13 cellular contexts compared by ENCODE assay signal in genomic region chr3:4406746-4407568, GRCh38.
DNase-seq lines count a peak whose midpoint lies in the region; ATAC-seq, FAIRE-seq and TF ChIP-seq lines count a peak whose summit lies in the region.
"Had no signal": no experiment of that assay in that cellular context is flagged by ENCODE, and none has a peak within 500 bp of the region (broad histone marks: within the 10 kb centered on the region; RNA-seq: fewer than 3 reads in every experiment).

No MANE protein-coding gene starts in this region.

- H3K36me3 Mint-ChIP-seq in CD8-positive, alpha-beta memory T cell, result peaks cover 7 to 80% (median 41%) of the 10 kb centered on the region in 3 donors
- H3K36me3 Mint-ChIP-seq in endodermal cell (ENCODE audit: low read depth), result peaks cover 8% of the 10 kb centered on the region

- POLR2A ChIA-PET in CD8-positive, alpha-beta memory T cell (lab: Charles Lee), result no interaction called here
- POLR2A ChIA-PET in GM12878 (lab: Charles Lee), result interaction anchor here (1.5 kb wide), 1 partner anchor 84 kb away, joined by 3 read pairs; no protein-coding TSS in a partner anchor

- H3K4me3 ChIP-seq in CD8-positive, alpha-beta memory T cell (ENCODE audit: low read length), result no peak overlapping the region
- H3K4me3 ChIP-seq in GM12878 (no peak overlapping the region), endodermal cell (ENCODE audit: low read length) (no peak overlapping the region)

- H3K4me3 Mint-ChIP-seq in CD8-positive, alpha-beta memory T cell, result peak overlapping the region in 1 of 7 donors; percentile 32
- no peak overlapping the region for H3K4me3 Mint-ChIP-seq in endodermal cell
- H3K4me3 Mint-ChIP-seq: B cell, naive B cell had no signal

- RAD21 ChIA-PET in GM12878 (lab: Charles Lee; ENCODE audit: unreplicated experiment), result no interaction called here

- H3K4me1 ChIP-seq in CD8-positive, alpha-beta memory T cell (ENCODE audit: insufficient read depth, low read length), result peaks cover 7% of the 10 kb centered on the region
- H3K4me1 ChIP-seq in GM12878 (ENCODE audit: control insufficient read depth, insufficient read depth, low read length) (peaks cover 18% of the 10 kb centered on the region), endodermal cell (ENCODE audit: control insufficient read depth, insufficient read depth, low read length) (no peaks in the 10 kb centered on the region)

- H2AFZ ChIP-seq in GM12878 (ENCODE audit: control insufficient read depth, low read depth, low read length), result no peak overlapping the region

- no peak for TF ChIP-seq RAD21 in GM12878 (IDR thresholded peaks at IDR 0.05; ENCODE audit: insufficient read depth, low read depth, low read length)

- in situ Hi-C loops in GM12878 (cut with MboI), result no loop called here

- H4K20me1 ChIP-seq in GM12878 (ENCODE audit: control insufficient read depth, insufficient read depth), result no peaks in the 10 kb centered on the region

- no peak overlapping the region for H3K4me2 ChIP-seq in GM12878 (ENCODE audit: control insufficient read depth, insufficient read depth)

- FAIRE-seq in GM12878 (lab: Jason Lieb, UNC), result peak; percentile 86

- CTCF ChIA-PET in CD8-positive, alpha-beta memory T cell (lab: Charles Lee), result no interaction called here
- CTCF ChIA-PET in GM12878 (lab: Yijun Ruan, JAX), result interaction anchor here (1.0 to 1.2 kb wide), 2 partner anchors 31 to 305 kb away, joined by 3 to 4 read pairs; no protein-coding TSS in a partner anchor

- no peaks in the 10 kb centered on the region for H3K36me3 ChIP-seq in CD8-positive, alpha-beta memory T cell (ENCODE audit: insufficient read depth, low read length)
- 0 out of 4 replicates have a peak, but pooled peaks cover 0 to 3% of the 10 kb centered on the region in 2 experiments for H3K36me3 ChIP-seq in GM12878 (ENCODE audit: control insufficient read depth in 2 of 2, insufficient read depth in 2 of 2, low read length in 1 of 2)
- H3K36me3 ChIP-seq in endodermal cell (ENCODE audit: control insufficient read depth, insufficient read depth, low read length), result peaks cover 5% of the 10 kb centered on the region

- ATAC-seq in GM19467 (IDR thresholded peaks at IDR 0.05; ENCODE audit: unreplicated experiment), result peak; percentile 37
- ATAC-seq in HG03135 (IDR thresholded peaks at IDR 0.05; ENCODE audit: unreplicated experiment), result peak; percentile 86
- ATAC-seq in GM12878, result peak; percentile 61

- H3K9ac ChIP-seq in GM12878 (ENCODE audit: control insufficient read depth, insufficient read depth, low read length) (no peak overlapping the region), endodermal cell (ENCODE audit: extremely low read depth, low read length, poor library complexity, severe bottlenecking) (no peak overlapping the region)

- H3K27me3 ChIP-seq in CD8-positive, alpha-beta memory T cell (ENCODE audit: insufficient read depth, low read length, poor library complexity, severe bottlenecking), result no peaks in the 10 kb centered on the region
- H3K27me3 ChIP-seq in GM12878 (replicated peaks in 1 of 2; ENCODE audit: control insufficient read depth in 2 of 2, insufficient read depth in 2 of 2, low read length in 1 of 2) (no peaks in the 10 kb centered on the region), endodermal cell (ENCODE audit: control insufficient read depth, insufficient read depth, low read length, poor library complexity, severe bottlenecking) (no peaks in the 10 kb centered on the region)

- intact Hi-C loops in GM12878 (cut with micrococcal nuclease; ENCODE audit: unreplicated experiment), result no loop called here

- BruUV-seq in GM12878 (replicated peaks; lab: Mats Ljungman, UMichigan), result no TSS peak

- H3K4me1 Mint-ChIP-seq in CD8-positive, alpha-beta memory T cell, result peaks cover 24 to 30% (median 29%) of the 10 kb centered on the region in 3 donors
- H3K4me1 Mint-ChIP-seq in endodermal cell, result no peaks in the 10 kb centered on the region
- H3K4me1 Mint-ChIP-seq: B cell, naive B cell had no signal

- TF ChIP-seq POLR2A in GM12878 (IDR thresholded peaks at IDR 0.05; ENCODE audit: low read depth, low read length), result no peak

- no peak overlapping the region for H3K27ac ChIP-seq in CD8-positive, alpha-beta memory T cell (ENCODE audit: low read depth, low read length)
- H3K27ac ChIP-seq in GM12878 (ENCODE audit: control insufficient read depth, insufficient read depth) (no peak overlapping the region), endodermal cell (ENCODE audit: low read depth, low read length) (no peak overlapping the region)

- WGBS in GM12878 (ENCODE audit: insufficient coverage, insufficient replicate concordance, low lambda C conversion rate, missing lambda C conversion rate), result 63% methylated on average over 4 of the region's 4 CpGs
- WGBS in endodermal cell (ENCODE audit: insufficient coverage in 1 of 2, insufficient read length in 1 of 2), 2 experiments, result 88 to 96% methylated on average over 3 to 4 of the region's 4 CpGs

- TF ChIP-seq CTCF in GM12878 (IDR thresholded peaks at IDR 0.05 in 2 of 3, conservative IDR thresholded peaks at IDR 0.05 in 1 of 3; ENCODE audit: control insufficient read depth in 2 of 3, extremely low read depth in 1 of 3, insufficient read depth in 1 of 3, low read depth in 3 of 3, low read length in 3 of 3) (no peak), endodermal cell (conservative IDR thresholded peaks at IDR 0.05) (no peak)

- TF ChIP-seq EP300 in GM12878 (IDR thresholded peaks at IDR 0.05; ENCODE audit: borderline replicate concordance in 1 of 2, control insufficient read depth in 1 of 2, low read depth in 2 of 2, low read length in 2 of 2), result no peak

- no peaks in the 10 kb centered on the region for H3K9me3 Mint-ChIP-seq in CD8-positive, alpha-beta memory T cell
- no peaks in the 10 kb centered on the region for H3K9me3 Mint-ChIP-seq in endodermal cell
- H3K9me3 Mint-ChIP-seq: naive B cell had no signal

- SMC1A ChIA-PET in GM12878 (lab: Charles Lee; ENCODE audit: uncharacterized antibody, unreplicated experiment), result interaction anchor here (1.0 to 1.4 kb wide), 3 partner anchors 14 to 68 kb away, joined by 3 to 4 read pairs (median 3); no protein-coding TSS in a partner anchor

- H3K27me3 Mint-ChIP-seq in CD8-positive, alpha-beta memory T cell, result no peaks in the 10 kb centered on the region
- H3K27me3 Mint-ChIP-seq in endodermal cell (ENCODE audit: insufficient read depth), result no peaks in the 10 kb centered on the region
- H3K27me3 Mint-ChIP-seq: B cell, naive B cell had no signal

- no peaks in the 10 kb centered on the region for H3K79me2 ChIP-seq in GM12878 (ENCODE audit: control insufficient read depth, insufficient read depth, low read length)

- peak overlapping the region in 6 of 8 donors; percentile 2 to 58 (median 36) for H3K27ac Mint-ChIP-seq in CD8-positive, alpha-beta memory T cell
- no peak overlapping the region for H3K27ac Mint-ChIP-seq in endodermal cell
- H3K27ac Mint-ChIP-seq: B cell, naive B cell had no signal

- no peak for DNase-seq in CD8-positive, alpha-beta memory T cell
- DNase-seq in GM12878 (ENCODE audit: low read depth, low spot score) (no peak), endodermal cell (no peak), SK-N-DZ (ENCODE audit: low spot score) (no peak), SHP77 (lab: John Stamatoyannopoulos, UW) (no peak)
- no peak for DNase-seq in stimulated activated CD8-positive, alpha-beta memory T cell treated with anti-CD3 and anti-CD28 coated beads, Interleukin-4, amount 100 ng/mL, for 48 hours
- DNase-seq: naive B cell; NCI-H2029; SIG-M5; stimulated activated CD4-positive, alpha-beta T cell treated with anti-CD3 and anti-CD28 coated beads, Interleukin-4, amount 100 ng/mL, for 4 hours had no signal

- no peaks in the 10 kb centered on the region for H3K9me3 ChIP-seq in CD8-positive, alpha-beta memory T cell (ENCODE audit: low read length)
- no peaks in the 10 kb centered on the region; the same call in 2 of the 3 replicates for H3K9me3 ChIP-seq in GM12878 (replicated peaks; ENCODE audit: control insufficient read depth, insufficient read depth, low read length)
- no peaks in the 10 kb centered on the region for H3K9me3 ChIP-seq in endodermal cell (ENCODE audit: control insufficient read depth, low read length)

TF ChIP-seq in GM12878, 131 proteins besides CTCF, POLR2A, EP300 and RAD21:
- 0 out of 4 replicates have a peak, but pooled peaks of 1 of the 2 experiments have one; percentile 30 for TF ChIP-seq IKZF2 (IDR thresholded peaks at IDR 0.05)
- TF ChIP-seq PKNOX1 (IDR thresholded peaks at IDR 0.05), result peak; percentile 66; the same call in 1 of the 2 replicates
- no peak for TF ChIP-seq BMI1 (IDR thresholded peaks at IDR 0.05; ENCODE audit: borderline replicate concordance)
- no peak for TF ChIP-seq KAT2A (conservative IDR thresholded peaks at IDR 0.05; ENCODE audit: control insufficient read depth, low read depth, low read length)
- peak; percentile 29; the same call in 1 of the 2 replicates for TF ChIP-seq NFIC (IDR thresholded peaks at IDR 0.05; ENCODE audit: low read depth, low read length)
- peak; percentile 76 for TF ChIP-seq RUNX3 (IDR thresholded peaks at IDR 0.05; ENCODE audit: low read length)
- TF ChIP-seq ATF2 (IDR thresholded peaks at IDR 0.05; ENCODE audit: low read length), result peak; percentile 29; the same call in 1 of the 2 replicates
